ENCODE assay signal across 1 cellular context in the genomic region with DNA sequence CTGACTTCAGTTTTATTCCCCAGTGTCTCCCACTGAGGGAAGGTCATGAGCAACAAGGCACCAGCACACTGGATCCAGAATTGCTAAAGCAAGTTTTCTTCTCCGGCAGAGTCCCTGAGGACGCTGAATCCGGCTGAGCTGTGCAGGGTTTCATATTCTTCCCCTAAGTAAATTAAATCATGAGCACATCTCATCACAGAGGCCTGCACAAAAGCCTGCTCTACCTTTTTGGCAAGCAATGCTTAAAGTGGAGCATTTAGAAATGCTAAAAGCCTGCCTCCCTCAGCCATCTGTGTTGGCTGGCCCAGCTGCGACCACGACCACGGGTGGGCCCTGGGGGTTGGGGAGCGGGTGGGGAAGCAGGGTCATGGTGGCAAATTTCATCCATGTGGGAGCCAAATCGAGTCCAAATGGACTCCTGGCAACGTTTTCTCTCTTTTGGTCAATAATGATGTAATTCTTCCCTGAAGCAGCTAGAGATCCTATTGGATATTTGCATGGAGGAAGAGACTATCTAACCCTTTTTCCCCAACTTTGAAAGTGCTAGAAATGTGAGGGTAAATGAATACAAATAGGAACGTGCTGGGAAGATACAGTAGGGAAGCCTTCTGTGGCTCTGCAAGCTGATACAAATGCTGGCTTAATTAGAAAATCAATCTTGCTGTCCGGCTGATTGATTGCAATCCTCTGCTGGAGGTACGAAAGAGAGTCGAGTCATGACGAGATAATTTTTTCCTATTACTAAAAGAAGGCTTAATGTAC.
TF ChIP-seq lines count a peak whose summit lies in the region.

No MANE protein-coding gene starts in this region.

TF ChIP-seq in GM23338, 12 proteins besides CTCF, POLR2A, EP300 and RAD21:
- TF ChIP-seq, protein P1, sequence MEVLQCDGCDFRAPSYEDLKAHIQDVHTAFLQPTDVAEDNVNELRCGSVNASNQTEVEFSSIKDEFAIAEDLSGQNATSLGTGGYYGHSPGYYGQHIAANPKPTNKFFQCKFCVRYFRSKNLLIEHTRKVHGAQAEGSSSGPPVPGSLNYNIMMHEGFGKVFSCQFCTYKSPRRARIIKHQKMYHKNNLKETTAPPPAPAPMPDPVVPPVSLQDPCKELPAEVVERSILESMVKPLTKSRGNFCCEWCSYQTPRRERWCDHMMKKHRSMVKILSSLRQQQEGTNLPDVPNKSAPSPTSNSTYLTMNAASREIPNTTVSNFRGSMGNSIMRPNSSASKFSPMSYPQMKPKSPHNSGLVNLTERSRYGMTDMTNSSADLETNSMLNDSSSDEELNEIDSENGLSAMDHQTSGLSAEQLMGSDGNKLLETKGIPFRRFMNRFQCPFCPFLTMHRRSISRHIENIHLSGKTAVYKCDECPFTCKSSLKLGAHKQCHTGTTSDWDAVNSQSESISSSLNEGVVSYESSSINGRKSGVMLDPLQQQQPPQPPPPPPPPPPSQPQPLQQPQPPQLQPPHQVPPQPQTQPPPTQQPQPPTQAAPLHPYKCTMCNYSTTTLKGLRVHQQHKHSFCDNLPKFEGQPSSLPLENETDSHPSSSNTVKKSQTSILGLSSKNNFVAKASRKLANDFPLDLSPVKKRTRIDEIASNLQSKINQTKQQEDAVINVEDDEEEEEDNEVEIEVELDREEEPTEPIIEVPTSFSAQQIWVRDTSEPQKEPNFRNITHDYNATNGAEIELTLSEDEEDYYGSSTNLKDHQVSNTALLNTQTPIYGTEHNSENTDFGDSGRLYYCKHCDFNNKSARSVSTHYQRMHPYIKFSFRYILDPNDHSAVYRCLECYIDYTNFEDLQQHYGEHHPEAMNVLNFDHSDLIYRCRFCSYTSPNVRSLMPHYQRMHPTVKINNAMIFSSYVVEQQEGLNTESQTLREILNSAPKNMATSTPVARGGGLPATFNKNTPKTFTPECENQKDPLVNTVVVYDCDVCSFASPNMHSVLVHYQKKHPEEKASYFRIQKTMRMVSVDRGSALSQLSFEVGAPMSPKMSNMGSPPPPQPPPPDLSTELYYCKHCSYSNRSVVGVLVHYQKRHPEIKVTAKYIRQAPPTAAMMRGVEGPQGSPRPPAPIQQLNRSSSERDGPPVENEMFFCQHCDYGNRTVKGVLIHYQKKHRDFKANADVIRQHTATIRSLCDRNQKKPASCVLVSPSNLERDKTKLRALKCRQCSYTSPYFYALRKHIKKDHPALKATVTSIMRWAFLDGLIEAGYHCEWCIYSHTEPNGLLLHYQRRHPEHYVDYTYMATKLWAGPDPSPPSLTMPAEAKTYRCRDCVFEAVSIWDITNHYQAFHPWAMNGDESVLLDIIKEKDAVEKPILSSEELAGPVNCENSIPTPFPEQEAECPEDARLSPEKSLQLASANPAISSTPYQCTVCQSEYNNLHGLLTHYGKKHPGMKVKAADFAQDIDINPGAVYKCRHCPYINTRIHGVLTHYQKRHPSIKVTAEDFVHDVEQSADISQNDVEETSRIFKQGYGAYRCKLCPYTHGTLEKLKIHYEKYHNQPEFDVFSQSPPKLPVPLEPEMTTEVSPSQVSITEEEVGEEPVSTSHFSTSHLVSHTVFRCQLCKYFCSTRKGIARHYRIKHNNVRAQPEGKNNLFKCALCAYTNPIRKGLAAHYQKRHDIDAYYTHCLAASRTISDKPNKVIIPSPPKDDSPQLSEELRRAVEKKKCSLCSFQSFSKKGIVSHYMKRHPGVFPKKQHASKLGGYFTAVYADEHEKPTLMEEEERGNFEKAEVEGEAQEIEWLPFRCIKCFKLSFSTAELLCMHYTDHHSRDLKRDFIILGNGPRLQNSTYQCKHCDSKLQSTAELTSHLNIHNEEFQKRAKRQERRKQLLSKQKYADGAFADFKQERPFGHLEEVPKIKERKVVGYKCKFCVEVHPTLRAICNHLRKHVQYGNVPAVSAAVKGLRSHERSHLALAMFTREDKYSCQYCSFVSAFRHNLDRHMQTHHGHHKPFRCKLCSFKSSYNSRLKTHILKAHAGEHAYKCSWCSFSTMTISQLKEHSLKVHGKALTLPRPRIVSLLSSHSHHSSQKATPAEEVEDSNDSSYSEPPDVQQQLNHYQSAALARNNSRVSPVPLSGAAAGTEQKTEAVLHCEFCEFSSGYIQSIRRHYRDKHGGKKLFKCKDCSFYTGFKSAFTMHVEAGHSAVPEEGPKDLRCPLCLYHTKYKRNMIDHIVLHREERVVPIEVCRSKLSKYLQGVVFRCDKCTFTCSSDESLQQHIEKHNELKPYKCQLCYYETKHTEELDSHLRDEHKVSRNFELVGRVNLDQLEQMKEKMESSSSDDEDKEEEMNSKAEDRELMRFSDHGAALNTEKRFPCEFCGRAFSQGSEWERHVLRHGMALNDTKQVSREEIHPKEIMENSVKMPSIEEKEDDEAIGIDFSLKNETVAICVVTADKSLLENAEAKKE (CRISPR knock-in tag; IDR thresholded peaks at IDR 0.05), result no peak
- TF ChIP-seq EZH2phosphoT487 (IDR thresholded peaks at IDR 0.05; ENCODE audit: unreplicated experiment) (no peak), POLR2AphosphoS5 (IDR thresholded peaks at IDR 0.05; ENCODE audit: low read depth) (no peak), STAT1 (IDR thresholded peaks at IDR 0.05; ENCODE audit: unreplicated experiment) (no peak), EZH2 (IDR thresholded peaks at IDR 0.05; ENCODE audit: low read depth, unreplicated experiment) (no peak), CREB1 (CRISPR knock-in tag; IDR thresholded peaks at IDR 0.05; ENCODE audit: low read depth) (no peak), ZNF114 (CRISPR knock-in tag; IDR thresholded peaks at IDR 0.05) (no peak), JUNB (IDR thresholded peaks at IDR 0.05; ENCODE audit: unreplicated experiment) (no peak), NANOG (IDR thresholded peaks at IDR 0.05; ENCODE audit: borderline replicate concordance) (no peak), ZNF331 (CRISPR knock-in tag; IDR thresholded peaks at IDR 0.05; ENCODE audit: low read depth) (no peak)
- TF ChIP-seq, protein P2, sequence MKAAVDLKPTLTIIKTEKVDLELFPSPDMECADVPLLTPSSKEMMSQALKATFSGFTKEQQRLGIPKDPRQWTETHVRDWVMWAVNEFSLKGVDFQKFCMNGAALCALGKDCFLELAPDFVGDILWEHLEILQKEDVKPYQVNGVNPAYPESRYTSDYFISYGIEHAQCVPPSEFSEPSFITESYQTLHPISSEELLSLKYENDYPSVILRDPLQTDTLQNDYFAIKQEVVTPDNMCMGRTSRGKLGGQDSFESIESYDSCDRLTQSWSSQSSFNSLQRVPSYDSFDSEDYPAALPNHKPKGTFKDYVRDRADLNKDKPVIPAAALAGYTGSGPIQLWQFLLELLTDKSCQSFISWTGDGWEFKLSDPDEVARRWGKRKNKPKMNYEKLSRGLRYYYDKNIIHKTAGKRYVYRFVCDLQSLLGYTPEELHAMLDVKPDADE (IDR thresholded peaks at IDR 0.05), result no peak
- TF ChIP-seq, protein P3, sequence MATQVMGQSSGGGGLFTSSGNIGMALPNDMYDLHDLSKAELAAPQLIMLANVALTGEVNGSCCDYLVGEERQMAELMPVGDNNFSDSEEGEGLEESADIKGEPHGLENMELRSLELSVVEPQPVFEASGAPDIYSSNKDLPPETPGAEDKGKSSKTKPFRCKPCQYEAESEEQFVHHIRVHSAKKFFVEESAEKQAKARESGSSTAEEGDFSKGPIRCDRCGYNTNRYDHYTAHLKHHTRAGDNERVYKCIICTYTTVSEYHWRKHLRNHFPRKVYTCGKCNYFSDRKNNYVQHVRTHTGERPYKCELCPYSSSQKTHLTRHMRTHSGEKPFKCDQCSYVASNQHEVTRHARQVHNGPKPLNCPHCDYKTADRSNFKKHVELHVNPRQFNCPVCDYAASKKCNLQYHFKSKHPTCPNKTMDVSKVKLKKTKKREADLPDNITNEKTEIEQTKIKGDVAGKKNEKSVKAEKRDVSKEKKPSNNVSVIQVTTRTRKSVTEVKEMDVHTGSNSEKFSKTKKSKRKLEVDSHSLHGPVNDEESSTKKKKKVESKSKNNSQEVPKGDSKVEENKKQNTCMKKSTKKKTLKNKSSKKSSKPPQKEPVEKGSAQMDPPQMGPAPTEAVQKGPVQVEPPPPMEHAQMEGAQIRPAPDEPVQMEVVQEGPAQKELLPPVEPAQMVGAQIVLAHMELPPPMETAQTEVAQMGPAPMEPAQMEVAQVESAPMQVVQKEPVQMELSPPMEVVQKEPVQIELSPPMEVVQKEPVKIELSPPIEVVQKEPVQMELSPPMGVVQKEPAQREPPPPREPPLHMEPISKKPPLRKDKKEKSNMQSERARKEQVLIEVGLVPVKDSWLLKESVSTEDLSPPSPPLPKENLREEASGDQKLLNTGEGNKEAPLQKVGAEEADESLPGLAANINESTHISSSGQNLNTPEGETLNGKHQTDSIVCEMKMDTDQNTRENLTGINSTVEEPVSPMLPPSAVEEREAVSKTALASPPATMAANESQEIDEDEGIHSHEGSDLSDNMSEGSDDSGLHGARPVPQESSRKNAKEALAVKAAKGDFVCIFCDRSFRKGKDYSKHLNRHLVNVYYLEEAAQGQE (IDR thresholded peaks at IDR 0.05; ENCODE audit: unreplicated experiment), result no peak
